Comparison of ENCODE assay signal across 8 cellular contexts in genomic region chr1:234597894-234598293, GRCh38. TPM values are rescaled to one million over a fixed set of nuclear protein-coding genes. Genes with fewer than 3 reads are reported as not detected.
A peak's percentile ranks its signal among the peaks of the same experiment; 100 is the strongest.
DNase-seq lines count a peak whose midpoint lies in the region; ATAC-seq and TF ChIP-seq lines count a peak whose summit lies in the region.

No MANE protein-coding gene starts in this region.

- POLR2A ChIA-PET in OCI-LY7 (lab: Charles Lee) = interaction anchor here (0.6 to 2.4 kb wide), 4 partner anchors 99 to 409 kb away, joined by 3 to 7 read pairs (median 4); no protein-coding TSS in a partner anchor

- H3K9me3 ChIP-seq in OCI-LY7 (ENCODE audit: low read length) = peaks cover 8% of the 10 kb centered on the region; the same call in 1 of the 2 replicates

- no peaks in the 10 kb centered on the region for H3K9me3 Mint-ChIP-seq in immature natural killer cell

- ATAC-seq in GM21423 (IDR thresholded peaks at IDR 0.05; ENCODE audit: unreplicated experiment) (no peak), HG02571 (IDR thresholded peaks at IDR 0.05; ENCODE audit: unreplicated experiment) (no peak)

- no peaks in the 10 kb centered on the region for H3K9me2 ChIP-seq in OCI-LY7 (ENCODE audit: insufficient read depth, low read length)

- H3K4me3 Mint-ChIP-seq in immature natural killer cell = no peak overlapping the region

- peak; percentile 63 for DNase-seq in Ammon's horn (ENCODE audit: low spot score)
- DNase-seq in GM20000 (ENCODE audit: low spot score) = peak; percentile 64
- peak; percentile 78 for DNase-seq in OCI-LY7 (ENCODE audit: low spot score)
- DNase-seq in activated effector memory CD4-positive, alpha-beta T cell treated with anti-CD3 and anti-CD28 coated beads, Interleukin-2, amount 50 U/mL, for 16 hours = peak; percentile 86
- DNase-seq in immature natural killer cell = peak; percentile 48 to 66 (median 54)
- peak in 2 of 3 experiments; percentile 28 to 38 for DNase-seq in stimulated activated CD4-positive, alpha-beta T cell treated with anti-CD3 and anti-CD28 coated beads, TNF-alpha, amount 100 ng/mL, for 24 hours (ENCODE audit: low read depth in 3 of 3)

- H3K4me1 ChIP-seq in OCI-LY7 (ENCODE audit: insufficient read depth, low read length, poor library complexity, severe bottlenecking) = peaks cover 50% of the 10 kb centered on the region

- no peak overlapping the region for H3K4me3 ChIP-seq in OCI-LY7 (ENCODE audit: low read depth, low read length, poor library complexity, severe bottlenecking)

- intact Hi-C loops in OCI-LY7 (cut with micrococcal nuclease; ENCODE audit: unreplicated experiment) = loop anchor here (1.0 to 2.0 kb wide), 2 partner anchors 99 to 483 kb away; no protein-coding TSS in a partner anchor

- H3K4me1 Mint-ChIP-seq in immature natural killer cell = peaks cover 35 to 41% of the 10 kb centered on the region in 2 donors

- H3K27ac Mint-ChIP-seq in immature natural killer cell = peak overlapping the region in 2 of 6 donors; percentile 5 to 49

- no peaks in the 10 kb centered on the region for H4K20me1 ChIP-seq in OCI-LY7 (ENCODE audit: insufficient read depth, low read length)

- peaks cover 8 to 13% (median 11%) of the 10 kb centered on the region in 3 donors for H3K27me3 Mint-ChIP-seq in immature natural killer cell (ENCODE audit: low read depth in 3 of 3)

- BruUV-seq in OCI-LY7 (replicated peaks; lab: Mats Ljungman, UMichigan) = no TSS peak

- H3K4me2 ChIP-seq in OCI-LY7 (ENCODE audit: low read length) = no peak overlapping the region

- TF ChIP-seq CTCF in GM20000 (IDR thresholded peaks at IDR 0.05; ENCODE audit: extremely low read depth, missing control alignments) (peak; percentile 47), OCI-LY7 (conservative IDR thresholded peaks at IDR 0.05; ENCODE audit: low read length) (peak; percentile 93)

- CTCF ChIA-PET in OCI-LY7 (lab: Charles Lee; ENCODE audit: unreplicated experiment) = interaction anchor here (0.5 to 1.5 kb wide), 4 partner anchors 14 to 486 kb away, joined by 3 to 4 read pairs (median 3); no protein-coding TSS in a partner anchor

- no peak overlapping the region for H2AFZ ChIP-seq in OCI-LY7 (ENCODE audit: low read length)

- peaks cover 6% of the 10 kb centered on the region; the same call in 1 of the 2 replicates for H3K79me2 ChIP-seq in OCI-LY7 (ENCODE audit: insufficient read depth, low read depth, low read length)

- no peaks in the 10 kb centered on the region for H3K36me3 Mint-ChIP-seq in immature natural killer cell

- H3K27ac ChIP-seq in OCI-LY7 (ENCODE audit: low read depth, low read length, poor library complexity, severe bottlenecking) = no peak overlapping the region

- H3K36me3 ChIP-seq in OCI-LY7 (ENCODE audit: insufficient read depth, low read length) = no peaks in the 10 kb centered on the region

RNA-seq across cellular contexts. Expression of gene IRF2BP2, which starts 12.1 kb away (rescaled TPM):
- 30.2 and 40.6 TPM in 2 replicates for total RNA-seq in OCI-LY7 (2014; rRNA removed; shearing (Covaris generic))
- total RNA-seq in OCI-LY7 (2022) = 64.6 and 65.9 TPM in 2 replicates
- 10 to 100 TPM; 19.1 to 28.2 (median 26.4) TPM for polyA plus RNA-seq in immature natural killer cell

Comparison
In these comparisons a context has a peak if more than half of its experiments do, and no peak if none do; other contexts are left out.
1. DNase-seq: peak in every context shown above with its lines; median percentile 86 in activated effector memory CD4-positive, alpha-beta T cell treated with anti-CD3 and anti-CD28 coated beads, Interleukin-2, amount 50 U/mL, for 16 hours; 78 in OCI-LY7; 64 in GM20000; 63 in Ammon's horn; 54 in immature natural killer cell; 33 in stimulated activated CD4-positive, alpha-beta T cell treated with anti-CD3 and anti-CD28 coated beads, TNF-alpha, amount 100 ng/mL, for 24 hours.